25 cellular contexts compared by ENCODE assay signal in the genomic region with DNA sequence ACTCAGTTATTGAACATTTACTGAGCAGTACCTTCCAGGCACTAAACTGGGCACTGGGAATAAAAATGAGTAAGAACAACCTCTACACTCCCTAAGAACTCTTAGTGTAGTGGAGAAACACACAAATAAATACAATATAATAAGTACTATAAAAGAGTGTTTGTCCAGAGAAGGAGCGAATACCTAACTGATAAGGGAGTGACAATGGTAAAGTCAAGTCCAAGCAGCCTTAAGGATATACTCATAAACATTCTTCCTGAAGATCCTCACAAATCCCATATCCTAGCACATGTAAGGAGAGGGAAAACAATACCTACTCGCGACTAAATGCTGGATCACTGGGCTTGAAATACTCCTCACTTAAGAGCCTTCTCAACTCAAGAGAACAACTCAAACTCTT.
"Had no signal": no experiment of that assay in that cellular context is flagged by ENCODE, and none has a peak within 500 bp of the region (broad histone marks: within the 10 kb centered on the region; RNA-seq: fewer than 3 reads in every experiment).

No MANE protein-coding gene starts in this region.

- H3K27ac Mint-ChIP-seq: endodermal cell, natural killer cell had no signal

- H3K9me3 Mint-ChIP-seq: endodermal cell; natural killer cell; neural crest cell; stimulated activated naive CD8-positive, alpha-beta T cell treated with anti-CD3 and anti-CD28 coated beads, Interleukin-15, amount 100 ng/mL, for 72 hours had no signal

- ATAC-seq: left lung; natural killer cell; sciatic nerve; stimulated activated naive CD8-positive, alpha-beta T cell treated with anti-CD3 and anti-CD28 coated beads, Interleukin-15, amount 100 ng/mL, for 72 hours had no signal

- H3K36me3 ChIP-seq: left lung, prostate gland, right atrium auricular region, thyroid gland, vagina had no signal

- H3K4me2 ChIP-seq: smooth muscle cell had no signal

- H3K27me3 ChIP-seq: left lung, right atrium auricular region, thyroid gland, vagina had no signal

- H3K4me1 ChIP-seq: prostate gland had no signal

- H3K4me3 Mint-ChIP-seq: endodermal cell; natural killer cell; neural crest cell; stimulated activated naive CD8-positive, alpha-beta T cell treated with anti-CD3 and anti-CD28 coated beads, Interleukin-15, amount 100 ng/mL, for 72 hours had no signal

- H3K9me3 ChIP-seq: left lung, prostate gland, right atrium auricular region, thyroid gland, vagina had no signal

- H3K27me3 Mint-ChIP-seq: stimulated activated naive CD8-positive, alpha-beta T cell treated with anti-CD3 and anti-CD28 coated beads, Interleukin-15, amount 100 ng/mL, for 72 hours had no signal

- DNase-seq: cerebellar nuclear complex; cortex of kidney; effector CD8-positive, alpha-beta T cell; endodermal cell; erythroblast; hypothalamus; left lung; mammary epithelial cell; mesendoderm; midbrain; natural killer cell; stimulated activated CD4-positive, alpha-beta T cell treated with anti-CD3 and anti-CD28 coated beads, Interleukin-12 subunit alpha, Interleukin-12 subunit beta, amount 100 ng/mL, for 4 hours; stimulated activated CD4-positive, alpha-beta T cell treated with anti-CD3 and anti-CD28 coated beads, Interleukin-1b, Interleukin-23, amount 100 ng/mL, for 48 hours; stimulated activated CD4-positive, alpha-beta T cell treated with anti-CD3 and anti-CD28 coated beads, Interleukin-4, amount 100 ng/mL, for 1 hour; stimulated activated CD8-positive, alpha-beta memory T cell treated with anti-CD3 and anti-CD28 coated beads, Interleukin-4, amount 100 ng/mL, for 48 hours; stimulated activated naive CD4-positive, alpha-beta T cell; stimulated activated naive CD8-positive, alpha-beta T cell treated with anti-CD3 and anti-CD28 coated beads, Interleukin-15, amount 100 ng/mL, for 72 hours; thyroid gland; trophoblast cell had no signal

- H3K27ac ChIP-seq: prostate gland, right atrium auricular region, thyroid gland, vagina had no signal

- H3K36me3 Mint-ChIP-seq: natural killer cell had no signal

- H3K4me1 Mint-ChIP-seq: endodermal cell had no signal

- H3K4me3 ChIP-seq: left lung, prostate gland, right atrium auricular region, smooth muscle cell, thyroid gland, vagina had no signal
